ENCODE assay signal across 11 cellular contexts in genomic region chr3:186520957-186521842, GRCh38. TPM values are rescaled to one million over a fixed set of nuclear protein-coding genes. Genes with fewer than 3 reads are reported as not detected.
DNase-seq lines count a peak whose midpoint lies in the region; ATAC-seq, FAIRE-seq and TF ChIP-seq lines count a peak whose summit lies in the region.
"Had no signal": no experiment of that assay in that cellular context is flagged by ENCODE, and none has a peak within 500 bp of the region (broad histone marks: within the 10 kb centered on the region; RNA-seq: fewer than 3 reads in every experiment).

No MANE protein-coding gene starts in this region.

- H3K36me3 Mint-ChIP-seq in activated naive CD8-positive, alpha-beta T cell treated with anti-CD3 and anti-CD28 coated beads for 36 hours = peaks cover 8% of the 10 kb centered on the region

- DNase-seq in activated naive CD8-positive, alpha-beta T cell treated with anti-CD3 and anti-CD28 coated beads for 36 hours = peak; percentile 43
- no peak for DNase-seq in globus pallidus (ENCODE audit: low spot score)
- DNase-seq in RCC 7860 (ENCODE audit: low spot score) = no peak
- no peak for DNase-seq in aorta
- DNase-seq in COLO829 (ENCODE audit: low spot score) = no peak
- DNase-seq: heart right ventricle, NCI-H82 had no signal

- H3K36me3 ChIP-seq in aorta (ENCODE audit: control insufficient read depth in 1 of 2, insufficient read depth in 2 of 2, low read length in 1 of 2) = no peaks in the 10 kb centered on the region
- H3K36me3 ChIP-seq: heart right ventricle had no signal

- H3K9me3 Mint-ChIP-seq in activated naive CD8-positive, alpha-beta T cell treated with anti-CD3 and anti-CD28 coated beads for 36 hours = peaks cover 5% of the 10 kb centered on the region

- FAIRE-seq in RCC 7860 (lab: Jason Lieb, UNC) = no peak

- intact Hi-C loops in aorta (cut with DNase I) = no loop called here

- peaks cover 41% of the 10 kb centered on the region for H3K4me1 Mint-ChIP-seq in activated naive CD8-positive, alpha-beta T cell treated with anti-CD3 and anti-CD28 coated beads for 36 hours

- H3K27me3 ChIP-seq in aorta (ENCODE audit: control insufficient read depth in 1 of 2, insufficient read depth in 2 of 2, low read length in 1 of 2) = no peaks in the 10 kb centered on the region

- peak; percentile 63 for ATAC-seq in GM18505 (IDR thresholded peaks at IDR 0.05; ENCODE audit: unreplicated experiment)
- ATAC-seq in GM19463 (IDR thresholded peaks at IDR 0.05; ENCODE audit: unreplicated experiment) = peak; percentile 53
- ATAC-seq in HG03159 (IDR thresholded peaks at IDR 0.05; ENCODE audit: unreplicated experiment) = peak; percentile 55
- no peak for ATAC-seq in aorta (ENCODE audit: low FRiP score)
- ATAC-seq: heart right ventricle had no signal

- H3K27me3 Mint-ChIP-seq in activated naive CD8-positive, alpha-beta T cell treated with anti-CD3 and anti-CD28 coated beads for 36 hours = no peaks in the 10 kb centered on the region

- TF ChIP-seq POLR2A in GM18505 (IDR thresholded peaks at IDR 0.05; ENCODE audit: borderline replicate concordance, extremely low read depth, insufficient read depth, insufficient read length) = peak; percentile 16

- no peak overlapping the region for H3K4me3 ChIP-seq in aorta (ENCODE audit: low read length in 2 of 2)
- H3K4me3 ChIP-seq: skin epidermis had no signal

- peaks cover 3% of the 10 kb centered on the region for H3K9me3 ChIP-seq in aorta (ENCODE audit: control insufficient read depth, low read length)

- H3K4me3 Mint-ChIP-seq in activated naive CD8-positive, alpha-beta T cell treated with anti-CD3 and anti-CD28 coated beads for 36 hours = no peak overlapping the region

- no peaks in the 10 kb centered on the region for H3K4me1 ChIP-seq in aorta (ENCODE audit: control insufficient read depth in 1 of 2, insufficient read depth in 2 of 2, low read length in 2 of 2)

- no peak overlapping the region for H3K27ac ChIP-seq in aorta (ENCODE audit: low read depth in 1 of 2, low read length in 2 of 2)
- H3K27ac ChIP-seq: heart right ventricle had no signal

- whole genome bisulfite sequencing in aorta, 2 donors = 79 to 80% methylated on average over 10 of the region's 10 CpGs

- H3K27ac Mint-ChIP-seq in activated naive CD8-positive, alpha-beta T cell treated with anti-CD3 and anti-CD28 coated beads for 36 hours = peak overlapping the region; percentile 9

RNA-seq across cellular contexts. Expression of gene CRYGS, which starts 23.0 kb away (rescaled TPM):
- 1 to 10 TPM; 1.7 TPM for total RNA-seq in activated naive CD8-positive, alpha-beta T cell treated with anti-CD3 and anti-CD28 coated beads for 36 hours
- 1 to 10 TPM; 3.0 to 7.5 TPM for total RNA-seq in aorta
- polyA plus RNA-seq in aorta = 10 to 100 TPM in 1 of 2 donors, 1 to 10 TPM in 1; 2.5 to 24.8 TPM

RNA-seq across cellular contexts. Expression of gene TBCCD1, which starts 45.9 kb away (rescaled TPM):
- 10 to 100 TPM; 12.7 to 15.4 TPM for total RNA-seq in activated naive CD8-positive, alpha-beta T cell treated with anti-CD3 and anti-CD28 coated beads for 36 hours
- 10 to 100 TPM; 11.5 to 13.3 TPM for total RNA-seq in aorta
- 1 to 10 TPM; 5.1 to 5.3 TPM for polyA plus RNA-seq in aorta

RNA-seq across cellular contexts. Expression of gene DNAJB11, which starts 49.3 kb away (rescaled TPM):
- 10 to 100 TPM; 51.7 to 53.9 TPM for total RNA-seq in activated naive CD8-positive, alpha-beta T cell treated with anti-CD3 and anti-CD28 coated beads for 36 hours
- 10 to 100 TPM; 35.0 to 47.0 TPM for total RNA-seq in aorta
- polyA plus RNA-seq in aorta = 10 to 100 TPM; 36.7 to 40.2 TPM
